15 cellular contexts compared by ENCODE assay signal in the genomic region with DNA sequence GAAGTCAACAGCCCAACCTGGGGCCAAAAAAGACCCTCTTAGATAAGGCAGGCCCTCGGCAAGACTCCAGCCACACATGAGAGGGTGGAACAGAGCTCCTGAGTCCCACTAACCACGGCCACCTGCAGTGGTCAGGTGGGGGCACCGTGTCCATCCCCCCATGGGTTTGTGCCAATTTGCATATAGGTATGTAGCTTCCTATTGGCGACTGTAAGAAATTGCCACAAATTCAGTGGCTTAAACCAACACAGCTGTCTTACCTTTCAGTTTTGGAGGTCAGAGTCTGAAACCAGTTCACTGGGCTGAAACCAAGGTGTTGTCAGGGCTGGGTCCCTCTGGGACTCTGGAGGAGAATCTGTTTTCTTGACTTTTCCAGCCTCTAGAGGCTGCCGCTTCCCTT.
"Had no signal": no experiment of that assay in that cellular context is flagged by ENCODE, and none has a peak within 500 bp of the region (broad histone marks: within the 10 kb centered on the region; RNA-seq: fewer than 3 reads in every experiment).

No MANE protein-coding gene starts in this region.

- H3K36me3 ChIP-seq: WERI-Rb-1 had no signal

- DNase-seq: activated CD4-positive, alpha-beta T cell treated with anti-CD3 and anti-CD28 coated beads for 1 hour; activated CD8-positive, alpha-beta memory T cell treated with anti-CD3 and anti-CD28 coated beads for 24 hours; activated CD8-positive, alpha-beta memory T cell treated with anti-CD3 and anti-CD28 coated beads, Interleukin-2, amount 50 U/mL, for 48 hours; activated effector memory CD4-positive, alpha-beta T cell treated with anti-CD3 and anti-CD28 coated beads, Interleukin-2, amount 50 U/mL, for 16 hours; activated naive CD4-positive, alpha-beta T cell treated with anti-CD3 and anti-CD28 coated beads, Interleukin-2, amount 50 U/mL, for 16 hours; activated T-cell treated with anti-CD3 and anti-CD28 coated beads, Interleukin-2, amount 50 U/mL, for 48 hours; dermis blood vessel endothelial cell; effector memory CD4-positive, alpha-beta T cell; esophagus squamous epithelium; midbrain; stimulated activated naive CD4-positive, alpha-beta T cell; T-helper 2 cell; thyroid gland; WERI-Rb-1 had no signal

- H3K9ac ChIP-seq: parathyroid adenoma had no signal

- H3K27ac ChIP-seq: esophagus squamous epithelium, parathyroid adenoma, thyroid gland, WERI-Rb-1 had no signal

- H3K27me3 ChIP-seq: thyroid gland had no signal

- H3K4me1 ChIP-seq: parathyroid adenoma, thyroid gland had no signal

- H3K9me3 ChIP-seq: thyroid gland had no signal

- H3K79me2 ChIP-seq: parathyroid adenoma had no signal

- H3K4me3 ChIP-seq: esophagus squamous epithelium, thyroid gland had no signal

- H2AFZ ChIP-seq: parathyroid adenoma had no signal
